ENCODE assay signal across 23 cellular contexts in the genomic region with DNA sequence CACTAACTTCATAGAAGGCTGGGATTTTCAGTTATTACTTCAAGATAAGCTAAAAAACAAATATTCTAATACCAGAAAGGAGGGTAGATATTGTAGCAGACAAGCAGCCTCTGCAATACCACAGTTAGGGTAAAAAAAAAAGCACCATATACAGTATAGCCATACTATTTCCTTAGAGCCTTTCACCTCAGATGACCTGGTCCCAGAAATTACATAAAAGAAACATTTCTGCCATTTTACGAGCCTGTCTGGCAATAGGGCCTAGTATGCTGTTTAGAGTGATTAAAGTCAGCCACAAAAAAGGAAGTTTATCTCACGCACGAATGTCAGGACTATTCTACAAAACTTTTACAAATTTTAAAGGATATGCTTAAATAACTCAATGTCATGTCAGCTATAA.
"Had no signal": no experiment of that assay in that cellular context is flagged by ENCODE, and none has a peak within 500 bp of the region (broad histone marks: within the 10 kb centered on the region; RNA-seq: fewer than 3 reads in every experiment).

No MANE protein-coding gene starts in this region.

- H3K4me3 ChIP-seq: lower lobe of right lung, mucosa of descending colon, thyroid gland, upper lobe of right lung had no signal

- H3K9ac ChIP-seq: parathyroid adenoma had no signal

- H3K79me2 ChIP-seq: parathyroid adenoma had no signal

- H3K4me1 ChIP-seq: lower lobe of right lung, parathyroid adenoma, thyroid gland, upper lobe of right lung had no signal

- DNase-seq: activated CD4-positive, alpha-beta T cell treated with anti-CD3 and anti-CD28 coated beads, Interleukin-2, amount 50 U/mL, for 1 hour; activated CD8-positive, alpha-beta T cell treated with anti-CD3 and anti-CD28 coated beads, Interleukin-2, amount 10 ng/mL, durations not matched to agents 7 days and 5 days; activated gamma-delta T cell; aorta; effector CD8-positive, alpha-beta T cell; erythroblast; foreskin keratinocyte; kidney; lower lobe of right lung; mesendoderm; mucosa of descending colon; nephron progenitor cell; nucleus accumbens; right cardiac atrium; stimulated activated CD4-positive, alpha-beta T cell treated with anti-CD3 and anti-CD28 coated beads, Interleukin-12 subunit alpha, Interleukin-12 subunit beta, amount 100 ng/mL, for 4 hours; substantia nigra; thyroid gland; upper lobe of right lung had no signal

- ATAC-seq: activated CD4-positive, CD25-positive, alpha-beta regulatory T cell treated with anti-CD3 and anti-CD28 coated beads, Interleukin-2, amount 50 U/mL, for 24 hours; activated CD8-positive, alpha-beta T cell treated with anti-CD3 and anti-CD28 coated beads, Interleukin-2, amount 10 ng/mL, durations not matched to agents 7 days and 5 days; activated naive CD4-positive, alpha-beta T cell treated with anti-CD3 and anti-CD28 coated beads, Interleukin-2, amount 50 U/mL, for 72 hours; foreskin keratinocyte; left lobe of liver; lower lobe of right lung; mucosa of descending colon; right cardiac atrium; upper lobe of right lung had no signal

- H3K9me3 ChIP-seq: lower lobe of right lung, mucosa of descending colon, thyroid gland, upper lobe of right lung had no signal

- H3K36me3 ChIP-seq: lower lobe of right lung, thyroid gland, upper lobe of right lung had no signal

- H2AFZ ChIP-seq: parathyroid adenoma had no signal

- H3K27ac ChIP-seq: foreskin keratinocyte, lower lobe of right lung, parathyroid adenoma, thyroid gland, upper lobe of right lung, VCaP had no signal

- H3K27me3 ChIP-seq: foreskin keratinocyte, thyroid gland, upper lobe of right lung had no signal
